9 cellular contexts compared by ENCODE assay signal in the genomic region with DNA sequence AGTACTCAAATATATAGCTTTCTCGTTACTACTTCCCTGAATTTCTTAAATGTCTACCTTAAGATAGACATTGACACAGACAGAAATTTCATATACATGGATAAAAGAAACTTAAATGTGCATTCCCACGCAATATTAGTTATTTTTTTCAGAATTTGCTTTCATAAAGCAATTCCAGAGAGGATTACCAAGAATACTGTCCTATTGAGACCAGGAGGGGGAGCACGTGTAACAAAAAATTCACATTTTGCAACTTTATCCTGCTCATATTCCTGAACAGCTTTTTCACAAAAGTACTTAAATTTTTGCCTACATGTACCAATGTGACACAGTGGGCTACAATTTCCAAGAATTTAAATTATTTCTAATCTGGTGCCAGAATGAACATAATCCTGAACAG. TPM values are rescaled to one million over a fixed set of nuclear protein-coding genes. Genes with fewer than 3 reads are reported as not detected.
A peak's percentile ranks its signal among the peaks of the same experiment; 100 is the strongest.
DNase-seq lines count a peak whose midpoint lies in the region; ATAC-seq lines count a peak whose summit lies in the region.
"Had no signal": no experiment of that assay in that cellular context is flagged by ENCODE, and none has a peak within 500 bp of the region (broad histone marks: within the 10 kb centered on the region; RNA-seq: fewer than 3 reads in every experiment).

No MANE protein-coding gene starts in this region.

- no peak overlapping the region for H3K27ac Mint-ChIP-seq in activated CD4-positive, alpha-beta memory T cell treated with anti-CD3 and anti-CD28 coated beads for 36 hours
- H3K27ac Mint-ChIP-seq: CD4-positive, alpha-beta memory T cell had no signal

- intact Hi-C loops in activated CD4-positive, alpha-beta memory T cell treated with anti-CD3 and anti-CD28 coated beads for 36 hours (cut with micrococcal nuclease), result loop anchor here (1.0 to 10.0 kb wide), 2 partner anchors 155 to 320 kb away; a partner anchor contains a TSS

- DNase-seq in NCI-H2196 (lab: John Stamatoyannopoulos, UW; ENCODE audit: unreplicated experiment), result peak; percentile 39
- DNase-seq in NCI-H2196 treated with DMSO at 0.1 percent for 48 hours (lab: John Stamatoyannopoulos, UW; ENCODE audit: unreplicated experiment), result no peak
- DNase-seq in NCI-H146 treated with DMSO at 0.1 percent for 48 hours (lab: John Stamatoyannopoulos, UW; ENCODE audit: unreplicated experiment), result peak; percentile 6
- peak; percentile 18 for DNase-seq in brain pericyte (ENCODE audit: low read depth, low spot score)
- peak; percentile 64 to 78 for DNase-seq in lung microvascular endothelial cell (ENCODE audit: low read depth in 2 of 2)
- no peak for DNase-seq in activated CD4-positive, alpha-beta memory T cell treated with anti-CD3 and anti-CD28 coated beads for 36 hours
- no peak for DNase-seq in NCI-H345 (lab: John Stamatoyannopoulos, UW)
- DNase-seq in stimulated activated naive CD8-positive, alpha-beta T cell treated with anti-CD3 and anti-CD28 coated beads, Interleukin-15, Interleukin-2, amounts not matched to agents 100 U/mL and 50 U/mL, for 24 hours, result no peak

- ATAC-seq in stimulated activated naive CD8-positive, alpha-beta T cell treated with anti-CD3 and anti-CD28 coated beads, Interleukin-15, Interleukin-2, amounts not matched to agents 100 U/mL and 50 U/mL, for 24 hours, result no peak

- peaks cover 6% of the 10 kb centered on the region for H3K4me1 Mint-ChIP-seq in activated CD4-positive, alpha-beta memory T cell treated with anti-CD3 and anti-CD28 coated beads for 36 hours (ENCODE audit: low read depth)

- POLR2A ChIA-PET in activated CD4-positive, alpha-beta memory T cell treated with anti-CD3 and anti-CD28 coated beads for 36 hours (lab: Charles Lee), result no interaction called here

- CTCF ChIA-PET in activated CD4-positive, alpha-beta memory T cell treated with anti-CD3 and anti-CD28 coated beads for 36 hours (lab: Charles Lee), result interaction anchor here (0.9 to 4.9 kb wide), 10 partner anchors 10 to 325 kb away, joined by 3 to 37 read pairs (median 4); a partner anchor contains a TSS

- no peak overlapping the region for H3K4me3 Mint-ChIP-seq in activated CD4-positive, alpha-beta memory T cell treated with anti-CD3 and anti-CD28 coated beads for 36 hours
- H3K4me3 Mint-ChIP-seq: CD4-positive, alpha-beta memory T cell had no signal

- no peaks in the 10 kb centered on the region for H3K27me3 Mint-ChIP-seq in activated CD4-positive, alpha-beta memory T cell treated with anti-CD3 and anti-CD28 coated beads for 36 hours
- H3K27me3 Mint-ChIP-seq: CD4-positive, alpha-beta memory T cell had no signal

- H3K9me3 Mint-ChIP-seq in activated CD4-positive, alpha-beta memory T cell treated with anti-CD3 and anti-CD28 coated beads for 36 hours, result peaks cover 13% of the 10 kb centered on the region

- peaks cover 38% of the 10 kb centered on the region for H3K36me3 Mint-ChIP-seq in activated CD4-positive, alpha-beta memory T cell treated with anti-CD3 and anti-CD28 coated beads for 36 hours

RNA-seq across cellular contexts. Expression of a gene that starts 30.7 kb away (rescaled TPM):
- 23.1 and 28.8 TPM in 2 replicates for total RNA-seq in lung microvascular endothelial cell
- 10 to 100 TPM; 46.1 to 47.3 TPM for total RNA-seq in activated CD4-positive, alpha-beta memory T cell treated with anti-CD3 and anti-CD28 coated beads for 36 hours

Comparison
In these comparisons a context has a peak if more than half of its experiments do, and no peak if none do; other contexts are left out.
1. DNase-seq: peak in NCI-H2196 (single experiment), NCI-H146 treated with DMSO at 0.1 percent for 48 hours (single experiment), brain pericyte (single experiment) and lung microvascular endothelial cell (2 of 2); none in NCI-H2196 treated with DMSO at 0.1 percent for 48 hours (single experiment), activated CD4-positive, alpha-beta memory T cell treated with anti-CD3 and anti-CD28 coated beads for 36 hours (single experiment), NCI-H345 (single experiment) and stimulated activated naive CD8-positive, alpha-beta T cell treated with anti-CD3 and anti-CD28 coated beads, Interleukin-15, Interleukin-2, amounts not matched to agents 100 U/mL and 50 U/mL, for 24 hours (single experiment).